In the genomic region with DNA sequence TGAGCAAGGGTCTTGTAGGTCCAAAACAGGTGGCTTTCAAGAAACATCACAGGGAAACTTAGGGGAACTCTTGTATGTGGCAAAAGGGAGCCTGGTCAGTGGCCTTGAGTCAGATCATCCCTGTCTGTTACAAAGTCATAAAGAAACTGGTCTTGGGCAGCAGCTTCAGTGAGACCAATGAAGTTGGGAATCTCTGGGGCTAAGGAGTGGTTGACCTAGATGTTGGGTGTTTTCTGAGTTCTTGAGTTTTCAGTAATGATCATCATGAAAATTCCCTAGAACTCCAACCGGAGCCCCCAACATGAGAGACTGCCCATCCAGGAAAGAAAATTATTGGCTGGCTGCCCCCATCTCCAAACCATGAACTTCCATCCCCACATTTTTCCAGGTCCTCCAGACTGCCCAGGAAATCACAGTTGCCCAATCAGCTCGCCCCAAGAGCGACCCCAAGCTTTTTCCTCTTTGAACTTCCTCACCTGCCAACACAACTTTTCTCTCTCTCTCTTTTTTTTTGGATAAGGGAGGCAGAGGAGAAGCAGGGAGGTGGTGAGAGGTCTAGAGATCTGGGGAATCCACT, we compare ENCODE assay signal across 1 cellular context.
TF ChIP-seq lines count a peak whose summit lies in the region.

No MANE protein-coding gene starts in this region.

TF ChIP-seq in IMR-90, 13 proteins besides CTCF, POLR2A, EP300 and RAD21:
- TF ChIP-seq CHD1 (IDR thresholded peaks at IDR 0.05; ENCODE audit: low read depth, low read length) (no peak), FOS (IDR thresholded peaks at IDR 0.05; ENCODE audit: low read depth, low read length) (no peak), SMC3 (IDR thresholded peaks at IDR 0.05; ENCODE audit: low read depth, low read length) (no peak), MAZ (IDR thresholded peaks at IDR 0.05; ENCODE audit: borderline replicate concordance, low read depth, low read length) (no peak), NFE2L2 (IDR thresholded peaks at IDR 0.05; ENCODE audit: low read depth, low read length) (no peak), CEBPB (IDR thresholded peaks at IDR 0.05; ENCODE audit: low read depth, low read length) (no peak), RCOR1 (IDR thresholded peaks at IDR 0.05; ENCODE audit: insufficient replicate concordance, low read length) (no peak), MXI1 (IDR thresholded peaks at IDR 0.05; ENCODE audit: borderline replicate concordance, low read depth, low read length) (no peak)
- TF ChIP-seq, protein P1, sequence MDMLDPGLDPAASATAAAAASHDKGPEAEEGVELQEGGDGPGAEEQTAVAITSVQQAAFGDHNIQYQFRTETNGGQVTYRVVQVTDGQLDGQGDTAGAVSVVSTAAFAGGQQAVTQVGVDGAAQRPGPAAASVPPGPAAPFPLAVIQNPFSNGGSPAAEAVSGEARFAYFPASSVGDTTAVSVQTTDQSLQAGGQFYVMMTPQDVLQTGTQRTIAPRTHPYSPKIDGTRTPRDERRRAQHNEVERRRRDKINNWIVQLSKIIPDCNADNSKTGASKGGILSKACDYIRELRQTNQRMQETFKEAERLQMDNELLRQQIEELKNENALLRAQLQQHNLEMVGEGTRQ (IDR thresholded peaks at IDR 0.05; ENCODE audit: low read depth, low read length), result no peak
